10 cellular contexts compared by ENCODE assay signal in the genomic region with DNA sequence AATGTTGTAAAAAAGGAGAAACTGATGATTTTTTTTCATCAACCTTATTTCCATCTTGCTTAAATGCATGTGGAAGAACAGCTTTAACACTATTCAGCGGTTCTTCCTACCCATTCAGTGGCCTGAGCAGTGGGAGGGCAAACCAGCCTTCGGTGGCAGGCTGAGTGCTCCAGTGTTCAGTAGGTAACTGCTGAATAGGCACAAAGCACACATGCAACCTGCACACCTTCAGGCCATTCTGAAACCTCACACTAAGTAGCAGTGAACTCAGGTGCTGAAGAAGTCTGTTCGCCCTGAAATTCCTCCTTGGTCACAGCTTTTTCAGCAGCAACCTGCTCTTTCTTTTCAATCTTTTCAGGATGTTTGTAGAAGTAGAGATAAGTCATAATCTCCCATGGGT.
"Had no signal": no experiment of that assay in that cellular context is flagged by ENCODE, and none has a peak within 500 bp of the region (broad histone marks: within the 10 kb centered on the region; RNA-seq: fewer than 3 reads in every experiment).

No MANE protein-coding gene starts in this region.

- DNase-seq: H9, HCEC 1CT, IMR-90, Karpas-422, KBM-7 had no signal

- H3K4me3 ChIP-seq: GM23338 had no signal

- ATAC-seq: GM23338 had no signal

- H3K9ac ChIP-seq: KMS-11 had no signal

- H3K27ac ChIP-seq: HL-60, KMS-11 had no signal

- FAIRE-seq: H1, H54 had no signal

- H2AFZ ChIP-seq: GM23338 had no signal

- H3K4me2 ChIP-seq: GM23338, KMS-11 had no signal
